1 cellular context compared by ENCODE assay signal in genomic region chr19:55259540-55260210, GRCh38.
A peak's percentile ranks its signal among the peaks of the same experiment; 100 is the strongest.
TF ChIP-seq lines count a peak whose summit lies in the region.

No MANE protein-coding gene starts in this region.

TF ChIP-seq in K562, 482 proteins besides CTCF, POLR2A, EP300 and RAD21 (continues in another document):
- no peak for TF ChIP-seq THRA (IDR thresholded peaks at IDR 0.05)
- TF ChIP-seq WHSC1 (IDR thresholded peaks at IDR 0.05; ENCODE audit: low read length), result no peak
- no peak for TF ChIP-seq ZBTB5 (IDR thresholded peaks at IDR 0.05)
- TF ChIP-seq ILF3 (IDR thresholded peaks at IDR 0.05; ENCODE audit: borderline replicate concordance), result no peak
- no peak for TF ChIP-seq ZNF75A (CRISPR knock-in tag; IDR thresholded peaks at IDR 0.05)
- TF ChIP-seq ZNF408 (CRISPR knock-in tag; IDR thresholded peaks at IDR 0.05; ENCODE audit: low read depth), result no peak
- no peak for TF ChIP-seq VEZF1 (CRISPR knock-in tag; IDR thresholded peaks at IDR 0.05)
- TF ChIP-seq ZKSCAN3 (CRISPR knock-in tag; IDR thresholded peaks at IDR 0.05), result no peak
- TF ChIP-seq CLOCK (CRISPR knock-in tag; IDR thresholded peaks at IDR 0.05; ENCODE audit: borderline replicate concordance), result no peak
- TF ChIP-seq DNMT1 (IDR thresholded peaks at IDR 0.05), result 0 out of 2 replicates have a peak, but pooled peaks have one; percentile 86
- no peak; the same call in none of the 2 replicates for TF ChIP-seq POLR2H (tag; IDR thresholded peaks at IDR 0.05; ENCODE audit: low read depth)
- no peak for TF ChIP-seq ZNF239 (CRISPR knock-in tag; IDR thresholded peaks at IDR 0.05)
- no peak for TF ChIP-seq PYGO2 (tag; IDR thresholded peaks at IDR 0.05)
- TF ChIP-seq ZNF449 (CRISPR knock-in tag; IDR thresholded peaks at IDR 0.05), result no peak
- TF ChIP-seq ZNF445 (CRISPR knock-in tag; IDR thresholded peaks at IDR 0.05; ENCODE audit: low read depth), result no peak
- TF ChIP-seq DPF2 (IDR thresholded peaks at IDR 0.05), result 0 out of 2 replicates have a peak, but pooled peaks have one; percentile 47
- TF ChIP-seq JUNB (CRISPR knock-in tag; conservative IDR thresholded peaks at IDR 0.05), result no peak
- no peak for TF ChIP-seq MTA3 (IDR thresholded peaks at IDR 0.05; ENCODE audit: borderline replicate concordance)
- no peak for TF ChIP-seq GTF2A2 (tag; IDR thresholded peaks at IDR 0.05)
- TF ChIP-seq ZNF609 (CRISPR knock-in tag; IDR thresholded peaks at IDR 0.05; ENCODE audit: borderline replicate concordance), result no peak
- no peak for TF ChIP-seq TSC22D4 (tag; IDR thresholded peaks at IDR 0.05)
- TF ChIP-seq TOE1 (IDR thresholded peaks at IDR 0.05; ENCODE audit: borderline replicate concordance), result 0 out of 2 replicates have a peak, but pooled peaks have one; percentile 46
- TF ChIP-seq TOE1 (CRISPR knock-in tag; IDR thresholded peaks at IDR 0.05; ENCODE audit: borderline replicate concordance, low read depth), result no peak
- no peak for TF ChIP-seq E2F4 (CRISPR knock-in tag; IDR thresholded peaks at IDR 0.05; ENCODE audit: low read depth)
- no peak for TF ChIP-seq SMAD2 (IDR thresholded peaks at IDR 0.05; ENCODE audit: low read depth, low read length)
- no peak for TF ChIP-seq CHD4 (IDR thresholded peaks at IDR 0.05; ENCODE audit: insufficient read depth, insufficient replicate concordance, low read depth, low read length, poor library complexity, severe bottlenecking)
- TF ChIP-seq ZNF253 (CRISPR knock-in tag; conservative IDR thresholded peaks at IDR 0.05), result no peak
- TF ChIP-seq U2AF1 (optimal IDR thresholded peaks at IDR 0.05; ENCODE audit: low read depth, low read length), result no peak
- no peak; the same call in 1 of the 2 replicates for TF ChIP-seq ZKSCAN1 (IDR thresholded peaks at IDR 0.05; ENCODE audit: low read depth, low read length)
- no peak for TF ChIP-seq ZNF318 (IDR thresholded peaks at IDR 0.05; ENCODE audit: borderline replicate concordance in 1 of 2, low read depth in 1 of 2)
- no peak for TF ChIP-seq ZNF57 (CRISPR knock-in tag; IDR thresholded peaks at IDR 0.05)
- TF ChIP-seq E2F5 (CRISPR knock-in tag; IDR thresholded peaks at IDR 0.05), result no peak
